Comparison of ENCODE assay signal across 1 cellular context in the genomic region with DNA sequence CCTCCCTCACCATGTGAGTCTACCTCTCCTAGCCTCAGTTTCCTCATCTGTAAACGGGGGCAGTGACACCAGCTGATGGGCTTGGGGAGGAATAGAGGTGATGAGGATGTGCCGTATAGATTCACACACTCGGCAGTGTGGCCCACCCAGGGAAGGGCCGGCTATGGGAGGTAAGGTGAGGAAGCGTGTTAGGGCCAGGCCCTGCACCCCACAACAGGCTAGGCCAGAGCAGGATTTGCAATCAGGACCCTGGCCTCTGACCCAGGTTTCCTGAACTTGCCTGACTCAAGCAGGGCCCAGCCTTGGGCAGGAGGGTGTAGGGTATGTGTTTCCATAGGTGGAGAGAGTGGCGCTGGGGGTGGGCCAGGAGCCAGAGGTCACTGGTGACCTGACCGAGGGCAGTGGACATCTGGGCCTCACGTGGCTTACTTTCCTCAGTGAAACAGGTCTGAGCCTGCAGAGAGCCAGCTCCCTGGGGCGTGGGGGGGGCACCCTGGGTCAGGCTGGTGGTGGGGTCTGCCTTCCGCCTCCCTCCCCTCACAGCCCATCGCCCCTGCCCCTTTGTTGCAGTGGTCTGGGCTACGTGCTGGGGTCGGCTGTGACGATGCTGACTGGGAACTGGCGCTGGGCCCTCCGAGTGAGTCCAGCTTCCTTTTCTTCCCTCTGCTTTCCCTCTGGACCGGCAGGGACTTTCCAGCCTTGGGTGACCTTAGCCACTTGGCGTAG.
TF ChIP-seq lines count a peak whose summit lies in the region.

No MANE protein-coding gene starts in this region.

TF ChIP-seq in endothelial cell of umbilical vein, 7 proteins besides CTCF, POLR2A, EP300 and RAD21 (continued from another document):
- TF ChIP-seq GATA2 (IDR thresholded peaks at IDR 0.05; ENCODE audit: insufficient read depth, insufficient read length, low read depth, low read length): no peak
- TF ChIP-seq FOS (IDR thresholded peaks at IDR 0.05; ENCODE audit: borderline replicate concordance, insufficient read depth, low read length): no peak
- no peak for TF ChIP-seq EZH2 (IDR thresholded peaks at IDR 0.05; ENCODE audit: borderline replicate concordance, low read depth, low read length, severe bottlenecking)
- TF ChIP-seq POLR2AphosphoS5 (IDR thresholded peaks at IDR 0.05; ENCODE audit: insufficient read depth, low read depth, low read length): no peak
- no peak for TF ChIP-seq JUN (IDR thresholded peaks at IDR 0.05; ENCODE audit: borderline replicate concordance, insufficient read depth, insufficient read length, low read depth)
- TF ChIP-seq MYC (IDR thresholded peaks at IDR 0.05; ENCODE audit: low read depth, low read length): no peak
